Comparison of ENCODE assay signal across 34 cellular contexts in genomic region chr3:18103591-18103990, GRCh38.
"Had no signal": no experiment of that assay in that cellular context is flagged by ENCODE, and none has a peak within 500 bp of the region (broad histone marks: within the 10 kb centered on the region; RNA-seq: fewer than 3 reads in every experiment).

No MANE protein-coding gene starts in this region.

- H3K27ac ChIP-seq: adrenal gland, body of pancreas, brain microvascular endothelial cell, breast epithelium, VCaP had no signal

- ATAC-seq: activated CD8-positive, alpha-beta T cell treated with anti-CD3 and anti-CD28 coated beads for 36 hours; activated naive CD4-positive, alpha-beta T cell treated with anti-CD3 and anti-CD28 coated beads, Interleukin-2, amount 50 U/mL, for 72 hours; activated T-cell treated with anti-CD3 and anti-CD28 coated beads, Interleukin-2, amount 50 U/mL, for 4 hours; activated T-cell treated with anti-CD3 and anti-CD28 coated beads, Interleukin-2, amount 50 U/mL, for 72 hours; activated T-helper 17 cell treated with anti-CD3 and anti-CD28 coated beads, Interleukin-2, amount 50 U/mL, for 72 hours; body of pancreas had no signal

- H3K27me3 Mint-ChIP-seq: activated CD8-positive, alpha-beta T cell treated with anti-CD3 and anti-CD28 coated beads for 36 hours; activated naive CD8-positive, alpha-beta T cell treated with anti-CD3 and anti-CD28 coated beads for 36 hours had no signal

- H3K4me3 ChIP-seq: adrenal gland, body of pancreas, breast epithelium had no signal

- H3K9me3 Mint-ChIP-seq: activated CD4-positive, alpha-beta memory T cell treated with anti-CD3 and anti-CD28 coated beads for 36 hours; activated naive CD4-positive, alpha-beta T cell treated with anti-CD3 and anti-CD28 coated beads for 36 hours; activated T-cell treated with anti-CD3 and anti-CD28 coated beads, Interleukin-2, amount 50 U/mL, for 4 hours; activated T-helper 1 cell treated with anti-CD3 and anti-CD28 coated beads, Interleukin-12 subunit alpha, Interleukin-12 subunit beta, Interleukin-2, Interleukin-4 antibody, amounts not matched to agents 30 ng/mL and 10 ng/mL and 1 ng/mL, durations not matched to agents 14 hours and 24 hours and 36 hours; activated T-helper 17 cell treated with anti-CD3 and anti-CD28 coated beads, Interleukin-2, amount 50 U/mL, for 72 hours; T-helper 2 cell treated with Interferon-gamma antibody and Interleukin-4, amounts not matched to agents 5 μg/mL and 100 μg/mL, for 36 hours had no signal

- H3K36me3 Mint-ChIP-seq: activated CD4-positive, alpha-beta memory T cell treated with anti-CD3 and anti-CD28 coated beads for 36 hours; activated naive CD4-positive, alpha-beta T cell treated with anti-CD3 and anti-CD28 coated beads, Interleukin-2, amount 50 U/mL, for 72 hours had no signal

- H3K4me1 Mint-ChIP-seq: activated T-helper 17 cell treated with anti-CD3 and anti-CD28 coated beads, Interleukin-2, amount 50 U/mL, for 72 hours had no signal

- H3K27me3 ChIP-seq: adrenal gland, body of pancreas, brain microvascular endothelial cell, breast epithelium had no signal

- H3K4me3 Mint-ChIP-seq: activated CD4-positive, alpha-beta memory T cell treated with anti-CD3 and anti-CD28 coated beads for 36 hours; activated CD4-positive, alpha-beta T cell treated with anti-CD3 and anti-CD28 coated beads, Interleukin-2, amount 10 ng/mL, durations not matched to agents 24 days and 14 days; activated CD8-positive, alpha-beta T cell treated with anti-CD3 and anti-CD28 coated beads for 36 hours; activated naive CD4-positive, alpha-beta T cell treated with anti-CD3 and anti-CD28 coated beads for 36 hours; activated naive CD8-positive, alpha-beta T cell treated with anti-CD3 and anti-CD28 coated beads for 36 hours; activated T-cell treated with anti-CD3 and anti-CD28 coated beads, Interleukin-2, amount 50 U/mL, for 4 hours; activated T-cell treated with anti-CD3 and anti-CD28 coated beads, Interleukin-2, amount 50 U/mL, for 72 hours; activated T-helper 1 cell treated with anti-CD3 and anti-CD28 coated beads, Interleukin-12 subunit alpha, Interleukin-12 subunit beta, Interleukin-2, Interleukin-4 antibody, amounts not matched to agents 30 ng/mL and 10 ng/mL and 1 ng/mL, durations not matched to agents 14 hours and 24 hours and 36 hours; activated T-helper 17 cell treated with anti-CD3 and anti-CD28 coated beads, Interleukin-2, amount 50 U/mL, for 72 hours; T-helper 1 cell treated with Interleukin-12 subunit alpha and Interleukin-12 subunit beta and Interleukin-4 antibody, amounts not matched to agents 30 μg/mL and 1 μg/mL, for 36 hours; T-helper 2 cell treated with Interferon-gamma antibody and Interleukin-4, amounts not matched to agents 5 μg/mL and 100 μg/mL, for 36 hours had no signal

- H3K9me3 ChIP-seq: adrenal gland, body of pancreas, breast epithelium had no signal

- H3K4me1 ChIP-seq: adrenal gland, body of pancreas, breast epithelium had no signal

- DNase-seq: activated CD4-positive, alpha-beta memory T cell treated with anti-CD3 and anti-CD28 coated beads for 36 hours; activated CD4-positive, alpha-beta T cell treated with anti-CD3 and anti-CD28 coated beads for 4 hours; activated CD4-positive, alpha-beta T cell treated with anti-CD3 and anti-CD28 coated beads, Interleukin-2, amount 10 ng/mL, durations not matched to agents 24 days and 14 days; activated CD4-positive, alpha-beta T cell treated with anti-CD3 and anti-CD28 coated beads, Interleukin-2, amount 50 U/mL, for 1 hour; activated CD4-positive, alpha-beta T cell treated with anti-CD3 and anti-CD28 coated beads, Interleukin-2, amount 50 U/mL, for 4 hours; activated CD4-positive, CD25-positive, alpha-beta regulatory T cell treated with anti-CD3 and anti-CD28 coated beads, Interleukin-2, amount 50 U/mL, for 72 hours; activated CD8-positive, alpha-beta memory T cell treated with anti-CD3 and anti-CD28 coated beads, Interleukin-2, amount 50 U/mL, for 4 hours; activated CD8-positive, alpha-beta T cell treated with anti-CD3 and anti-CD28 coated beads for 36 hours; activated effector memory CD4-positive, alpha-beta T cell treated with anti-CD3 and anti-CD28 coated beads, Interleukin-2, amount 50 U/mL, for 16 hours; activated gamma-delta T cell treated with Interleukin-2 at 50 U/mL for 16 hours; activated naive CD4-positive, alpha-beta T cell; activated naive CD4-positive, alpha-beta T cell treated with anti-CD3 and anti-CD28 coated beads for 36 hours; activated naive CD4-positive, alpha-beta T cell treated with anti-CD3 and anti-CD28 coated beads, Interleukin-2, amount 50 U/mL, for 16 hours; activated naive CD8-positive, alpha-beta T cell treated with anti-CD3 and anti-CD28 coated beads for 36 hours; activated T-cell treated with anti-CD3 and anti-CD28 coated beads for 4 hours; activated T-cell treated with anti-CD3 and anti-CD28 coated beads, Interleukin-2, amount 50 U/mL, for 1 hour; activated T-cell treated with anti-CD3 and anti-CD28 coated beads, Interleukin-2, amount 50 U/mL, for 4 hours; activated T-cell treated with anti-CD3 and anti-CD28 coated beads, Interleukin-2, amount 50 U/mL, for 72 hours; adrenal gland; amniotic stem cell; aorta; body of pancreas; brain microvascular endothelial cell; central memory CD4-positive, alpha-beta T cell; T-helper 1 cell; T-helper 2 cell; T-helper 9 cell had no signal

- H3K27ac Mint-ChIP-seq: activated CD4-positive, alpha-beta memory T cell treated with anti-CD3 and anti-CD28 coated beads for 36 hours; activated CD4-positive, alpha-beta T cell treated with anti-CD3 and anti-CD28 coated beads, Interleukin-2, amount 10 ng/mL, durations not matched to agents 24 days and 14 days; activated CD8-positive, alpha-beta T cell treated with anti-CD3 and anti-CD28 coated beads for 36 hours; activated naive CD4-positive, alpha-beta T cell treated with anti-CD3 and anti-CD28 coated beads for 36 hours; activated naive CD4-positive, alpha-beta T cell treated with anti-CD3 and anti-CD28 coated beads, Interleukin-2, amount 50 U/mL, for 72 hours; activated naive CD8-positive, alpha-beta T cell treated with anti-CD3 and anti-CD28 coated beads for 36 hours; activated T-cell treated with anti-CD3 and anti-CD28 coated beads, Interleukin-2, amount 50 U/mL, for 72 hours; activated T-helper 1 cell treated with anti-CD3 and anti-CD28 coated beads, Interleukin-12 subunit alpha, Interleukin-12 subunit beta, Interleukin-2, Interleukin-4 antibody, amounts not matched to agents 30 ng/mL and 10 ng/mL and 1 ng/mL, durations not matched to agents 14 hours and 24 hours and 36 hours; activated T-helper 17 cell treated with anti-CD3 and anti-CD28 coated beads, Interleukin-2, amount 50 U/mL, for 72 hours; T-helper 1 cell treated with Interleukin-12 subunit alpha and Interleukin-12 subunit beta and Interleukin-4 antibody, amounts not matched to agents 30 μg/mL and 1 μg/mL, for 36 hours; T-helper 2 cell treated with Interferon-gamma antibody and Interleukin-4, amounts not matched to agents 5 μg/mL and 100 μg/mL, for 36 hours had no signal

- H3K36me3 ChIP-seq: adrenal gland, brain microvascular endothelial cell, breast epithelium had no signal
